9 cellular contexts compared by ENCODE assay signal in genomic region chr12:106301241-106301610, GRCh38. TPM values are rescaled to one million over a fixed set of nuclear protein-coding genes. Genes with fewer than 3 reads are reported as not detected.
DNase-seq lines count a peak whose midpoint lies in the region; ATAC-seq and TF ChIP-seq lines count a peak whose summit lies in the region.
"Had no signal": no experiment of that assay in that cellular context is flagged by ENCODE, and none has a peak within 500 bp of the region (broad histone marks: within the 10 kb centered on the region; RNA-seq: fewer than 3 reads in every experiment).

No MANE protein-coding gene starts in this region.

- ATAC-seq in activated T-cell treated with anti-CD3 and anti-CD28 coated beads, Interleukin-2, amount 50 U/mL, for 4 hours = no peak
- no peak for ATAC-seq in left lung
- no peak for ATAC-seq in thoracic aorta (ENCODE audit: insufficient number of reproducible peaks, low FRiP score, low read depth)
- no peak for ATAC-seq in GM21423 (IDR thresholded peaks at IDR 0.05; ENCODE audit: unreplicated experiment)

- DNase-seq in activated T-cell treated with anti-CD3 and anti-CD28 coated beads, Interleukin-2, amount 50 U/mL, for 4 hours = no peak
- DNase-seq in activated T-cell treated with anti-CD3 and anti-CD28 coated beads for 4 hours (no peak), left lung (no peak), thoracic aorta (ENCODE audit: low spot score) (no peak)
- no peak for DNase-seq in stimulated activated CD4-positive, alpha-beta T cell treated with anti-CD3 and anti-CD28 coated beads, Interleukin-4, amount 100 ng/mL, for 24 hours
- no peak for DNase-seq in stimulated activated CD4-positive, alpha-beta T cell treated with anti-CD3 and anti-CD28 coated beads, Interleukin-12 subunit alpha, Interleukin-12 subunit beta, amount 100 ng/mL, for 4 hours
- DNase-seq: SHP77 treated with DMSO at 0.1 percent for 48 hours had no signal

- peaks cover 51% of the 10 kb centered on the region for H3K4me1 Mint-ChIP-seq in activated T-cell treated with anti-CD3 and anti-CD28 coated beads, Interleukin-2, amount 50 U/mL, for 4 hours (ENCODE audit: low read depth)

- peak overlapping the region; percentile 81 for H3K4me3 Mint-ChIP-seq in activated T-cell treated with anti-CD3 and anti-CD28 coated beads, Interleukin-2, amount 50 U/mL, for 4 hours

- H3K9me3 Mint-ChIP-seq in activated T-cell treated with anti-CD3 and anti-CD28 coated beads, Interleukin-2, amount 50 U/mL, for 4 hours = no peaks in the 10 kb centered on the region

- peaks cover 6% of the 10 kb centered on the region for H3K36me3 Mint-ChIP-seq in activated T-cell treated with anti-CD3 and anti-CD28 coated beads, Interleukin-2, amount 50 U/mL, for 4 hours (ENCODE audit: insufficient read depth)

- peak overlapping the region; percentile 92 for H3K27ac ChIP-seq in angular gyrus (ENCODE audit: low read depth, low read length)
- H3K27ac ChIP-seq in left lung = peak overlapping the region; percentile 89 to 98
- H3K27ac ChIP-seq in thoracic aorta = peak overlapping the region; percentile 72

- no peaks in the 10 kb centered on the region for H3K27me3 ChIP-seq in left lung
- H3K27me3 ChIP-seq in thoracic aorta (replicated peaks; ENCODE audit: insufficient read depth) = no peaks in the 10 kb centered on the region

- H3K4me3 ChIP-seq in left lung (peak overlapping the region in 1 of 2 donors; percentile 93), thoracic aorta (peak overlapping the region; percentile 94)

- H3K4me1 ChIP-seq in left lung (peaks cover 0 to 52% of the 10 kb centered on the region in 2 donors), thoracic aorta (ENCODE audit: control insufficient read depth in 1 of 2, low read depth in 2 of 2) (peaks cover 15 to 40% of the 10 kb centered on the region in 2 donors)

- H3K27me3 Mint-ChIP-seq in activated T-cell treated with anti-CD3 and anti-CD28 coated beads, Interleukin-2, amount 50 U/mL, for 4 hours (ENCODE audit: low read depth) = no peaks in the 10 kb centered on the region

- intact Hi-C loops in left lung (cut with DNase I) = no loop called here

- H3K9me3 ChIP-seq in left lung (no peaks in the 10 kb centered on the region), thoracic aorta (no peaks in the 10 kb centered on the region)

- H3K36me3 ChIP-seq in left lung (no peaks in the 10 kb centered on the region), thoracic aorta (no peaks in the 10 kb centered on the region)

- TF ChIP-seq CTCF in left lung (IDR thresholded peaks at IDR 0.05) (no peak), thoracic aorta (IDR thresholded peaks at IDR 0.05) (no peak)

RNA-seq across cellular contexts. Expression of gene TCP11L2, which starts 1.3 kb away (rescaled TPM):
- 1 to 10 TPM; 2.5 to 3.9 (median 2.6) TPM for total RNA-seq in activated T-cell treated with anti-CD3 and anti-CD28 coated beads, Interleukin-2, amount 50 U/mL, for 4 hours
- total RNA-seq in left lung = 10 to 100 TPM; 27.7 to 49.5 TPM
- total RNA-seq in thoracic aorta = 10 to 100 TPM; 23.1 to 23.2 TPM

RNA-seq across cellular contexts. Expression of gene CKAP4, which starts 53.4 kb away (rescaled TPM):
- total RNA-seq in activated T-cell treated with anti-CD3 and anti-CD28 coated beads, Interleukin-2, amount 50 U/mL, for 4 hours = 10 to 100 TPM; 10.5 to 13.5 (median 10.6) TPM
- total RNA-seq in left lung = 100 to 1,000 TPM in 1 of 2 donors, 10 to 100 TPM in 1; 86.0 to 111 TPM
- total RNA-seq in thoracic aorta = 10 to 100 TPM; 81.4 to 85.1 TPM

RNA-seq across cellular contexts. Expression of gene POLR3B, which starts 56.3 kb away (rescaled TPM):
- total RNA-seq in activated T-cell treated with anti-CD3 and anti-CD28 coated beads, Interleukin-2, amount 50 U/mL, for 4 hours = 10 to 100 TPM; 17.8 to 18.8 (median 18.2) TPM
- total RNA-seq in left lung = 10 to 100 TPM; 10.9 to 14.1 TPM
- 1 to 10 TPM; 7.7 to 7.8 TPM for total RNA-seq in thoracic aorta

Comparison
In these comparisons a context has a peak if more than half of its experiments do, and no peak if none do; other contexts are left out.
1. RNA of gene TCP11L2, which starts 1.3 kb away (total RNA-seq): 27.7 to 49.5 TPM in left lung and 23.1 to 23.2 TPM in thoracic aorta; 2.5 to 3.9 TPM in activated T-cell treated with anti-CD3 and anti-CD28 coated beads, Interleukin-2, amount 50 U/mL, for 4 hours; every median in the first group is over 4 times any median in the second.
2. RNA of gene CKAP4, which starts 53.4 kb away (total RNA-seq): 86.0 to 111 TPM in left lung and 81.4 to 85.1 TPM in thoracic aorta; 10.5 to 13.5 TPM in activated T-cell treated with anti-CD3 and anti-CD28 coated beads, Interleukin-2, amount 50 U/mL, for 4 hours; every median in the first group is over 4 times any median in the second.
3. Peak in every context shown above with its lines, with median percentiles within 50 percentile points of each other: H3K27ac ChIP-seq.